ENCODE assay signal across 17 cellular contexts in genomic region chr22:43166132-43166930, GRCh38. TPM values are rescaled to one million over a fixed set of nuclear protein-coding genes. Genes with fewer than 3 reads are reported as not detected.
DNase-seq lines count a peak whose midpoint lies in the region; ATAC-seq and TF ChIP-seq lines count a peak whose summit lies in the region.
"Had no signal": no experiment of that assay in that cellular context is flagged by ENCODE, and none has a peak within 500 bp of the region (broad histone marks: within the 10 kb centered on the region; RNA-seq: fewer than 3 reads in every experiment).

No MANE protein-coding gene starts in this region.

- no peak overlapping the region for H3K27ac Mint-ChIP-seq in GM23338
- H3K27ac Mint-ChIP-seq in T-helper 17 cell = peak overlapping the region; percentile 11
- H3K27ac Mint-ChIP-seq: B cell; CD4-positive, alpha-beta memory T cell had no signal

- H3K4me3 Mint-ChIP-seq in GM23338 = no peak overlapping the region; the same call in 2 of the 3 replicates
- H3K4me3 Mint-ChIP-seq in T-helper 17 cell = no peak overlapping the region
- H3K4me3 Mint-ChIP-seq: B cell; CD4-positive, alpha-beta memory T cell; H9 had no signal

- no peaks in the 10 kb centered on the region for H4K20me1 ChIP-seq in GM23338 (replicated peaks; ENCODE audit: insufficient read depth)
- peaks cover 7% of the 10 kb centered on the region for H4K20me1 ChIP-seq in osteoblast (ENCODE audit: insufficient read depth, low read length)

- H3K4me2 ChIP-seq in GM23338 (no peak overlapping the region), osteoblast (ENCODE audit: insufficient read depth, low read length) (no peak overlapping the region)

- intact Hi-C loops in left ventricle myocardium inferior (cut with micrococcal nuclease) = no loop called here

- H3K27me3 Mint-ChIP-seq in GM23338 (ENCODE audit: insufficient read depth, low read depth, poor library complexity) (peaks cover 4% of the 10 kb centered on the region), T-helper 17 cell (no peaks in the 10 kb centered on the region)
- H3K27me3 Mint-ChIP-seq: B cell; CD4-positive, alpha-beta memory T cell had no signal

- H3K4me1 Mint-ChIP-seq in GM23338 (no peaks in the 10 kb centered on the region; the same call in 2 of the 3 replicates), T-helper 17 cell (peaks cover 18% of the 10 kb centered on the region)

- H3K4me1 ChIP-seq in left ventricle myocardium inferior (peaks cover 23% of the 10 kb centered on the region), right atrium auricular region (peaks cover 0 to 24% of the 10 kb centered on the region in 2 donors), GM23338 (ENCODE audit: insufficient read depth) (no peaks in the 10 kb centered on the region), osteoblast (ENCODE audit: insufficient read depth, low read length) (peaks cover 3% of the 10 kb centered on the region)

- H3K36me3 ChIP-seq in left ventricle myocardium inferior = peaks cover 34% of the 10 kb centered on the region
- peaks cover 6% of the 10 kb centered on the region for H3K36me3 ChIP-seq in right atrium auricular region
- H3K36me3 ChIP-seq in GM23338 (ENCODE audit: insufficient read depth) = peaks cover 5% of the 10 kb centered on the region; the same call in 1 of the 2 replicates
- H3K36me3 ChIP-seq in osteoblast (ENCODE audit: insufficient read depth, low read length) = peaks cover 12% of the 10 kb centered on the region

- H3K79me2 ChIP-seq in GM23338 (replicated peaks; ENCODE audit: insufficient read depth) (no peaks in the 10 kb centered on the region), osteoblast (ENCODE audit: insufficient read depth, low read length) (no peaks in the 10 kb centered on the region)

- no peak overlapping the region for H3K27ac ChIP-seq in left ventricle myocardium inferior (replicated peaks)
- no peak overlapping the region for H3K27ac ChIP-seq in right atrium auricular region
- H3K27ac ChIP-seq in GM23338 (ENCODE audit: low read depth) = no peak overlapping the region
- no peak overlapping the region for H3K27ac ChIP-seq in osteoblast (ENCODE audit: low read depth, low read length)

- H3K9me2 ChIP-seq in GM23338 (ENCODE audit: insufficient read depth) = no peaks in the 10 kb centered on the region

- H3K4me3 ChIP-seq in left ventricle myocardium inferior (no peak overlapping the region), right atrium auricular region (no peak overlapping the region), GM23338 (no peak overlapping the region), osteoblast (ENCODE audit: insufficient read depth, low read length) (no peak overlapping the region)

- H3K9me3 Mint-ChIP-seq in GM23338 = peaks cover 3% of the 10 kb centered on the region; the same call in 1 of the 3 replicates
- H3K9me3 Mint-ChIP-seq: CD4-positive, alpha-beta memory T cell; H9 had no signal

- H3K27me3 ChIP-seq in left ventricle myocardium inferior (ENCODE audit: low read depth) (no peaks in the 10 kb centered on the region), right atrium auricular region (no peaks in the 10 kb centered on the region), GM23338 (ENCODE audit: insufficient read depth) (no peaks in the 10 kb centered on the region), osteoblast (ENCODE audit: insufficient read depth, low read length) (no peaks in the 10 kb centered on the region)

- ATAC-seq in GM23338 (peak; percentile 23), T-helper 17 cell (no peak)

- H3K9me3 ChIP-seq in left ventricle myocardium inferior (replicated peaks) (no peaks in the 10 kb centered on the region), right atrium auricular region (no peaks in the 10 kb centered on the region), T-helper 17 cell (ENCODE audit: control insufficient read depth, low read length, poor library complexity, severe bottlenecking) (no peaks in the 10 kb centered on the region), osteoblast (ENCODE audit: low read depth, low read length) (no peaks in the 10 kb centered on the region)

- in situ Hi-C loops in G401 (cut with HindIII; ENCODE audit: low sequenced_read_pairs) = no loop called here

- DNase-seq in left ventricle myocardium inferior (peak; percentile 10), right atrium auricular region (ENCODE audit: low spot score) (no peak), GM23338 (ENCODE audit: low spot score) (peak; percentile 26), T-helper 17 cell (no peak), osteoblast (ENCODE audit: insufficient read length, low spot score, missing footprints) (peak; percentile 66), hippocampal formation (lab: John Stamatoyannopoulos, UW) (no peak), G401 (ENCODE audit: low spot score) (no peak), midbrain (lab: John Stamatoyannopoulos, UW) (no peak)
- DNase-seq: C1 segment of cervical spinal cord; CD4-positive, alpha-beta memory T cell; DMS153; DMS79 treated with DMSO at 0.1 percent for 48 hours; EL; GF-D8; GOT3; H9 had no signal

- H3K36me3 Mint-ChIP-seq in GM23338 (ENCODE audit: low read depth) (peaks cover 40% of the 10 kb centered on the region), T-helper 17 cell (ENCODE audit: low read depth) (no peaks in the 10 kb centered on the region)

- H2AFZ ChIP-seq in GM23338 = no peak overlapping the region
- H2AFZ ChIP-seq in osteoblast (ENCODE audit: low read length) = no peak overlapping the region

- 0 out of 2 replicates have a peak, but pooled peaks cover 5% of the 10 kb centered on the region for H3F3A ChIP-seq in GM23338 (replicated peaks; ENCODE audit: low read depth)

- no peak for TF ChIP-seq CTCF in left ventricle myocardium inferior (IDR thresholded peaks at IDR 0.05; ENCODE audit: borderline replicate concordance)
- no peak for TF ChIP-seq CTCF in right atrium auricular region (IDR thresholded peaks at IDR 0.05)
- peak in 1 of 2 experiments; percentile 44; a peak in 1 of 4 replicates for TF ChIP-seq CTCF in GM23338 (conservative IDR thresholded peaks at IDR 0.05; ENCODE audit: low read depth in 2 of 2)
- no peak for TF ChIP-seq CTCF in osteoblast (IDR thresholded peaks at IDR 0.05; ENCODE audit: extremely low read depth, low read depth, low read length)

RNA-seq across cellular contexts. Expression of gene TSPO, which starts 15.0 kb away (rescaled TPM):
- total RNA-seq in left ventricle myocardium inferior (128 TPM), right atrium auricular region (100 to 1,000 TPM; 182 to 241 TPM), T-helper 17 cell (10 to 100 TPM; 74.1 to 89.1 TPM), osteoblast (274 and 297 TPM in 2 replicates)
- total RNA-seq in GM23338 (2014; rRNA removed; shearing (Covaris generic)) = 42.5 and 44.7 TPM in 2 replicates
- 32.3 and 34.6 TPM in 2 replicates for polyA plus RNA-seq in GM23338 (2016; fragmentation: Nextera tagmentation; extraction: Ambion mirVana)
- total RNA-seq in G401 (2014; rRNA removed; shearing (Covaris generic)) = 23.9 and 32.7 TPM in 2 replicates

RNA-seq across cellular contexts. Expression of gene TTLL12, which starts 20.6 kb away (rescaled TPM):
- 12.6 TPM for total RNA-seq in left ventricle myocardium inferior
- total RNA-seq in right atrium auricular region = 10 to 100 TPM; 11.4 to 15.1 TPM
- total RNA-seq in GM23338 (2014; rRNA removed; shearing (Covaris generic)) = 129 and 147 TPM in 2 replicates
- polyA plus RNA-seq in GM23338 (2016; fragmentation: Nextera tagmentation; extraction: Ambion mirVana) = 43.9 and 46.7 TPM in 2 replicates
- 10 to 100 TPM; 12.8 to 17.8 TPM for total RNA-seq in T-helper 17 cell
- total RNA-seq in osteoblast = 29.0 and 29.2 TPM in 2 replicates
- total RNA-seq in G401 (2014; rRNA removed; shearing (Covaris generic)) = 80.9 and 97.9 TPM in 2 replicates

RNA-seq across cellular contexts. Expression of gene MCAT, which starts 23.1 kb away (rescaled TPM):
- total RNA-seq in left ventricle myocardium inferior (16.4 TPM), right atrium auricular region (10 to 100 TPM; 16.1 to 17.6 TPM), T-helper 17 cell (10 to 100 TPM; 16.5 to 19.2 TPM), osteoblast (12.7 and 21.4 TPM in 2 replicates)
- total RNA-seq in GM23338 (2014; rRNA removed; shearing (Covaris generic)) = 12.3 and 16.9 TPM in 2 replicates
- 9.7 and 10.4 TPM in 2 replicates for polyA plus RNA-seq in GM23338 (2016; fragmentation: Nextera tagmentation; extraction: Ambion mirVana)
- 23.4 and 35.6 TPM in 2 replicates for total RNA-seq in G401 (2014; rRNA removed; shearing (Covaris generic))

RNA-seq across cellular contexts. Expression of gene BIK, which starts 55.8 kb away (rescaled TPM):
- total RNA-seq in left ventricle myocardium inferior (0.41 TPM), right atrium auricular region (under 1 TPM in 1 of 2 donors, not detected in 1; 0.63 TPM), T-helper 17 cell (1 to 10 TPM; 2.3 to 3.8 TPM), osteoblast (not detected in 2 replicates)
- 5.6 and 9.8 TPM in 2 replicates for total RNA-seq in GM23338 (2014; rRNA removed; shearing (Covaris generic))
- 9.6 and 10.4 TPM in 2 replicates for polyA plus RNA-seq in GM23338 (2016; fragmentation: Nextera tagmentation; extraction: Ambion mirVana)
- total RNA-seq in G401 (2014; rRNA removed; shearing (Covaris generic)) = 4.6 and 6.9 TPM in 2 replicates

Comparison
In these comparisons a context has a peak if more than half of its experiments do, and no peak if none do; other contexts are left out.
1. DNase-seq: peak in left ventricle myocardium inferior (single experiment), GM23338 (single experiment) and osteoblast (single experiment); none in right atrium auricular region (single experiment), T-helper 17 cell (0 of 3), hippocampal formation (0 of 2), G401 (single experiment) and midbrain (single experiment).